In genomic region chr6:32853541-32854375, GRCh38 we compare ENCODE assay signal across 1 cellular context.
TF ChIP-seq lines count a peak whose summit lies in the region.

TSS of gene PSMB9 (plus strand) at chr6:32854192. CDS start at chr6:32854230, 38 bp downstream.
TSS of gene TAP1 (minus strand) at chr6:32853704. CDS start at chr6:32853636, 68 bp downstream.

TF ChIP-seq in WTC11, 78 proteins besides CTCF, POLR2A, EP300 and RAD21 (continued from another document):
- TF ChIP-seq FOXP4 (CRISPR knock-in tag; IDR thresholded peaks at IDR 0.05) (peak; percentile 42; the same call in 1 of the 2 replicates), SP1 (CRISPR knock-in tag; conservative IDR thresholded peaks at IDR 0.05) (peak; percentile 88), FOXP1 (CRISPR knock-in tag; IDR thresholded peaks at IDR 0.05; ENCODE audit: borderline replicate concordance) (peak; percentile 50; the same call in 1 of the 2 replicates), PRRX2 (CRISPR knock-in tag; IDR thresholded peaks at IDR 0.05) (no peak), ZNF138 (CRISPR knock-in tag; conservative IDR thresholded peaks at IDR 0.05) (no peak), ETV6 (CRISPR knock-in tag; IDR thresholded peaks at IDR 0.05) (peak; percentile 61), STAT6 (CRISPR knock-in tag; conservative IDR thresholded peaks at IDR 0.05; ENCODE audit: low read depth) (no peak), NR1H2 (CRISPR knock-in tag; IDR thresholded peaks at IDR 0.05) (no peak), E2F5 (CRISPR knock-in tag; IDR thresholded peaks at IDR 0.05) (peak; percentile 72; the same call in 1 of the 2 replicates), CREM (CRISPR knock-in tag; IDR thresholded peaks at IDR 0.05) (peak; percentile 55; the same call in 1 of the 2 replicates), OVOL2 (CRISPR knock-in tag; IDR thresholded peaks at IDR 0.05; ENCODE audit: borderline replicate concordance) (no peak), ESRRA (CRISPR knock-in tag; IDR thresholded peaks at IDR 0.05; ENCODE audit: borderline replicate concordance) (no peak), ZNF232 (CRISPR knock-in tag; IDR thresholded peaks at IDR 0.05) (peak; percentile 45; the same call in 1 of the 2 replicates), ZNF263 (CRISPR knock-in tag; IDR thresholded peaks at IDR 0.05; ENCODE audit: low read depth) (peak; percentile 27; the same call in 1 of the 2 replicates), IRF1 (CRISPR knock-in tag; IDR thresholded peaks at IDR 0.05) (peak; percentile 70), IRF2 (CRISPR knock-in tag; IDR thresholded peaks at IDR 0.05; ENCODE audit: borderline replicate concordance, low read depth) (no peak), SMAD4 (CRISPR knock-in tag; IDR thresholded peaks at IDR 0.05) (no peak)
- TF ChIP-seq, protein P1, sequence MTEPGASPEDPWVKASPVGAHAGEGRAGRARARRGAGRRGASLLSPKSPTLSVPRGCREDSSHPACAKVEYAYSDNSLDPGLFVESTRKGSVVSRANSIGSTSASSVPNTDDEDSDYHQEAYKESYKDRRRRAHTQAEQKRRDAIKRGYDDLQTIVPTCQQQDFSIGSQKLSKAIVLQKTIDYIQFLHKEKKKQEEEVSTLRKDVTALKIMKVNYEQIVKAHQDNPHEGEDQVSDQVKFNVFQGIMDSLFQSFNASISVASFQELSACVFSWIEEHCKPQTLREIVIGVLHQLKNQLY (CRISPR knock-in tag; IDR thresholded peaks at IDR 0.05): no peak
- TF ChIP-seq, protein P2, sequence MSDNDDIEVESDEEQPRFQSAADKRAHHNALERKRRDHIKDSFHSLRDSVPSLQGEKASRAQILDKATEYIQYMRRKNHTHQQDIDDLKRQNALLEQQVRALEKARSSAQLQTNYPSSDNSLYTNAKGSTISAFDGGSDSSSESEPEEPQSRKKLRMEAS (CRISPR knock-in tag; IDR thresholded peaks at IDR 0.05): peak; percentile 41; the same call in 1 of the 2 replicates
- TF ChIP-seq, protein P3, sequence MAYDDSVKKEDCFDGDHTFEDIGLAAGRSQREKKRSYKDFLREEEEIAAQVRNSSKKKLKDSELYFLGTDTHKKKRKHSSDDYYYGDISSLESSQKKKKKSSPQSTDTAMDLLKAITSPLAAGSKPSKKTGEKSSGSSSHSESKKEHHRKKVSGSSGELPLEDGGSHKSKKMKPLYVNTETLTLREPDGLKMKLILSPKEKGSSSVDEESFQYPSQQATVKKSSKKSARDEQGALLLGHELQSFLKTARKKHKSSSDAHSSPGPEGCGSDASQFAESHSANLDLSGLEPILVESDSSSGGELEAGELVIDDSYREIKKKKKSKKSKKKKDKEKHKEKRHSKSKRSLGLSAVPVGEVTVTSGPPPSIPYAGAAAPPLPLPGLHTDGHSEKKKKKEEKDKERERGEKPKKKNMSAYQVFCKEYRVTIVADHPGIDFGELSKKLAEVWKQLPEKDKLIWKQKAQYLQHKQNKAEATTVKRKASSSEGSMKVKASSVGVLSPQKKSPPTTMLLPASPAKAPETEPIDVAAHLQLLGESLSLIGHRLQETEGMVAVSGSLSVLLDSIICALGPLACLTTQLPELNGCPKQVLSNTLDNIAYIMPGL (CRISPR knock-in tag; IDR thresholded peaks at IDR 0.05): peak; percentile 92
